In genomic region chr5:180494060-180494509, GRCh38 we compare ENCODE assay signal across 8 cellular contexts. TPM values are rescaled to one million over a fixed set of nuclear protein-coding genes. Genes with fewer than 3 reads are reported as not detected.
DNase-seq lines count a peak whose midpoint lies in the region; ATAC-seq and TF ChIP-seq lines count a peak whose summit lies in the region.

Gene CNOT6, plus strand, starts transcription at chr5:180494379. Its CDS starts 34,898 bp downstream, at chr5:180529277.

- peak within 1 kb of the TSS; percentile 84 for H2AFZ ChIP-seq in fibroblast of lung (ENCODE audit: low read length)

- peaks cover 2% of the 10 kb centered on the region for H3K4me1 ChIP-seq in fibroblast of lung (ENCODE audit: control insufficient read depth, extremely low read depth, insufficient read depth, low read length)
- H3K4me1 ChIP-seq in naive thymus-derived CD4-positive, alpha-beta T cell (ENCODE audit: control insufficient read depth in 2 of 2, insufficient read depth in 2 of 2, low read length in 2 of 2): peaks cover 10 to 27% of the 10 kb centered on the region in 2 donors

- H3K9ac ChIP-seq in fibroblast of lung (ENCODE audit: insufficient read depth, low read length): peak within 1 kb of the TSS; percentile 90

- peak; percentile 98 for ATAC-seq in naive thymus-derived CD4-positive, alpha-beta T cell
- peak; percentile 98 for ATAC-seq in stimulated activated memory B cell treated with anti-CD40 and anti-IgM and Interleukin-4, amounts not matched to agents 10 μg/mL and 1 μg/mL and 100 μg/mL, for 72 hours

- no peaks in the 10 kb centered on the region for H3K36me3 ChIP-seq in fibroblast of lung (ENCODE audit: control insufficient read depth, insufficient read depth, low read length)
- peaks cover 0 to 9% (median 0%) of the 10 kb centered on the region in 3 experiments for H3K36me3 ChIP-seq in naive thymus-derived CD4-positive, alpha-beta T cell (ENCODE audit: control insufficient read depth in 2 of 3, insufficient read depth in 3 of 3, low read length in 3 of 3)

- peak within 1 kb of the TSS; percentile 72 for H3K4me2 ChIP-seq in fibroblast of lung (ENCODE audit: extremely low read depth, insufficient read depth, low read length)

- POLR2A ChIA-PET in naive thymus-derived CD4-positive, alpha-beta T cell (lab: Charles Lee): interaction anchor here (0.7 kb wide), 1 partner anchor 490 kb away, joined by 5 read pairs; no protein-coding TSS in a partner anchor

- H3K27me3 Mint-ChIP-seq in naive thymus-derived CD4-positive, alpha-beta T cell: no peaks in the 10 kb centered on the region
- H3K27me3 Mint-ChIP-seq in stimulated activated memory B cell treated with anti-CD40 and anti-IgM and Interleukin-4, amounts not matched to agents 10 μg/mL and 1 μg/mL and 100 μg/mL, for 72 hours: no peaks in the 10 kb centered on the region

- H3K27me3 ChIP-seq in fibroblast of lung (ENCODE audit: control insufficient read depth, insufficient read depth, low read length): no peaks in the 10 kb centered on the region
- no peaks in the 10 kb centered on the region for H3K27me3 ChIP-seq in naive thymus-derived CD4-positive, alpha-beta T cell (ENCODE audit: control insufficient read depth in 2 of 2, insufficient read depth in 2 of 2, low read length in 2 of 2)

- DNase-seq in Daoy (ENCODE audit: low read depth) (peak; percentile 97), GOT3 (lab: John Stamatoyannopoulos, UW) (peak; percentile 94), LHCN-M2 (ENCODE audit: low read depth) (peak; percentile 90), RPMI8226 (peak; percentile 94), fibroblast of lung (ENCODE audit: low read depth in 2 of 2) (peak; percentile 95)
- DNase-seq in activated T-helper 1 cell treated with anti-CD3 and anti-CD28 coated beads, Interleukin-2, amount 50 U/mL, for 16 hours (ENCODE audit: low read depth in 1 of 2, low spot score in 1 of 2): peak; percentile 88 to 93
- DNase-seq in naive thymus-derived CD4-positive, alpha-beta T cell: peak; percentile 91 to 98 (median 95)

- H3K36me3 Mint-ChIP-seq in naive thymus-derived CD4-positive, alpha-beta T cell: peaks cover 0 to 12% (median 7%) of the 10 kb centered on the region in 5 donors
- H3K36me3 Mint-ChIP-seq in stimulated activated memory B cell treated with anti-CD40 and anti-IgM and Interleukin-4, amounts not matched to agents 10 μg/mL and 1 μg/mL and 100 μg/mL, for 72 hours: peaks cover 6% of the 10 kb centered on the region

- no peaks in the 10 kb centered on the region for H3K9me3 ChIP-seq in fibroblast of lung (ENCODE audit: control insufficient read depth, insufficient read depth, low read depth, low read length)
- H3K9me3 ChIP-seq in naive thymus-derived CD4-positive, alpha-beta T cell (ENCODE audit: control insufficient read depth in 2 of 3, low read length in 3 of 3): no peaks in the 10 kb centered on the region

- peaks cover 41% of the 10 kb centered on the region for H3K79me2 ChIP-seq in fibroblast of lung (ENCODE audit: control insufficient read depth, insufficient read depth, low read length)

- H3K4me3 ChIP-seq in fibroblast of lung (replicated peaks in 1 of 4; ENCODE audit: control extremely low read depth in 1 of 4, insufficient read depth in 1 of 4, low read depth in 3 of 4, low read length in 4 of 4): peak within 1 kb of the TSS; percentile 55 to 97 (median 63)
- H3K4me3 ChIP-seq in naive thymus-derived CD4-positive, alpha-beta T cell (ENCODE audit: low read length): peak within 1 kb of the TSS; percentile 83

- H3K4me1 Mint-ChIP-seq in naive thymus-derived CD4-positive, alpha-beta T cell: peaks cover 29 to 42% (median 35%) of the 10 kb centered on the region in 7 donors
- peaks cover 32% of the 10 kb centered on the region for H3K4me1 Mint-ChIP-seq in stimulated activated memory B cell treated with anti-CD40 and anti-IgM and Interleukin-4, amounts not matched to agents 10 μg/mL and 1 μg/mL and 100 μg/mL, for 72 hours

- intact Hi-C loops in naive thymus-derived CD4-positive, alpha-beta T cell (cut with micrococcal nuclease): loop anchor here (1.0 to 10.0 kb wide), 14 partner anchors 31 to 1867 kb away; partner anchors contain the start of genes GFPT2 (in 2 of the 2), CLK4 (in 1 of the 2), HNRNPH1 (in 1 of the 2) and MAPK9 (in 1 of the 2)

- CTCF ChIA-PET in naive thymus-derived CD4-positive, alpha-beta T cell (lab: Charles Lee): no interaction called here

- peak within 1 kb of the TSS; percentile 84 to 98 (median 95) for H3K27ac Mint-ChIP-seq in naive thymus-derived CD4-positive, alpha-beta T cell
- peak within 1 kb of the TSS; percentile 92 for H3K27ac Mint-ChIP-seq in stimulated activated memory B cell treated with anti-CD40 and anti-IgM and Interleukin-4, amounts not matched to agents 10 μg/mL and 1 μg/mL and 100 μg/mL, for 72 hours

- peak within 1 kb of the TSS; percentile 89 for H3K27ac ChIP-seq in fibroblast of lung (ENCODE audit: insufficient read depth, low read length)
- H3K27ac ChIP-seq in naive thymus-derived CD4-positive, alpha-beta T cell (ENCODE audit: low read depth, low read length): peak within 1 kb of the TSS; percentile 98

- no peak for TF ChIP-seq CTCF in fibroblast of lung (conservative IDR thresholded peaks at IDR 0.05 in 1 of 2, IDR thresholded peaks at IDR 0.05 in 1 of 2; ENCODE audit: low read depth in 1 of 2, low read length in 2 of 2)

- no peaks in the 10 kb centered on the region for H3K9me3 Mint-ChIP-seq in naive thymus-derived CD4-positive, alpha-beta T cell
- H3K9me3 Mint-ChIP-seq in stimulated activated memory B cell treated with anti-CD40 and anti-IgM and Interleukin-4, amounts not matched to agents 10 μg/mL and 1 μg/mL and 100 μg/mL, for 72 hours: no peaks in the 10 kb centered on the region

- H3K4me3 Mint-ChIP-seq in naive thymus-derived CD4-positive, alpha-beta T cell: peak within 1 kb of the TSS; percentile 85 to 99 (median 96)
- peak within 1 kb of the TSS; percentile 97 for H3K4me3 Mint-ChIP-seq in stimulated activated memory B cell treated with anti-CD40 and anti-IgM and Interleukin-4, amounts not matched to agents 10 μg/mL and 1 μg/mL and 100 μg/mL, for 72 hours

- no peaks in the 10 kb centered on the region for H4K20me1 ChIP-seq in fibroblast of lung (ENCODE audit: control insufficient read depth, extremely low read depth, insufficient read depth, low read length)

RNA-seq across cellular contexts. Expression of gene CNOT6, which starts in this region (rescaled TPM):
- 11.4 and 16.5 TPM in 2 replicates for total RNA-seq in Daoy (2014; rRNA removed; shearing (Covaris generic))
- total RNA-seq in LHCN-M2 (2014; rRNA removed) (10.6 and 14.4 TPM in 2 replicates), fibroblast of lung (11.3 and 12.7 TPM in 2 replicates)
- polyA plus RNA-seq in LHCN-M2 (2012): 9.3 TPM
- 19.5 and 20.0 TPM in 2 replicates for polyA plus RNA-seq in fibroblast of lung
- polyA plus RNA-seq in fibroblast of lung (2012): 13.8 and 14.2 TPM in 2 replicates
- 2.0 and 5.3 TPM in 2 replicates for polyA minus RNA-seq in fibroblast of lung (ENCODE audit: low replicate concordance)
- 10 to 100 TPM; 22.8 to 41.9 (median 30.0) TPM for total RNA-seq in naive thymus-derived CD4-positive, alpha-beta T cell
- 1 to 10 TPM; 8.3 to 8.8 TPM for polyA plus RNA-seq in naive thymus-derived CD4-positive, alpha-beta T cell

Comparison
In these comparisons a context has a peak if more than half of its experiments do, and no peak if none do; other contexts are left out.
1. Peak in every context shown above with its lines: DNase-seq, ATAC-seq, H3K4me3 ChIP-seq and H3K27ac ChIP-seq.